2 cellular contexts compared by ENCODE assay signal in genomic region chr1:169360415-169360814, GRCh38.
A peak's percentile ranks its signal among the peaks of the same experiment; 100 is the strongest.
TF ChIP-seq lines count a peak whose summit lies in the region.

No MANE protein-coding gene starts in this region.

TF ChIP-seq in HepG2, 621 proteins besides CTCF, POLR2A, EP300 and RAD21:
- TF ChIP-seq NR2C2 (CRISPR knock-in tag; IDR thresholded peaks at IDR 0.05; ENCODE audit: borderline replicate concordance) (no peak), ATF7 (IDR thresholded peaks at IDR 0.05) (peak; percentile 50; the same call in 1 of the 2 replicates), ATF7 (CRISPR knock-in tag; IDR thresholded peaks at IDR 0.05) (no peak)

TF ChIP-seq in K562, 482 proteins besides CTCF, POLR2A, EP300 and RAD21:
- TF ChIP-seq ZNF274 (IDR thresholded peaks at IDR 0.05; ENCODE audit: borderline replicate concordance, low read depth, low read length) (no peak), ZNF280A (IDR thresholded peaks at IDR 0.05; ENCODE audit: low read depth, partially characterized antibody) (no peak)
